Comparison of ENCODE assay signal across 35 cellular contexts in the genomic region with DNA sequence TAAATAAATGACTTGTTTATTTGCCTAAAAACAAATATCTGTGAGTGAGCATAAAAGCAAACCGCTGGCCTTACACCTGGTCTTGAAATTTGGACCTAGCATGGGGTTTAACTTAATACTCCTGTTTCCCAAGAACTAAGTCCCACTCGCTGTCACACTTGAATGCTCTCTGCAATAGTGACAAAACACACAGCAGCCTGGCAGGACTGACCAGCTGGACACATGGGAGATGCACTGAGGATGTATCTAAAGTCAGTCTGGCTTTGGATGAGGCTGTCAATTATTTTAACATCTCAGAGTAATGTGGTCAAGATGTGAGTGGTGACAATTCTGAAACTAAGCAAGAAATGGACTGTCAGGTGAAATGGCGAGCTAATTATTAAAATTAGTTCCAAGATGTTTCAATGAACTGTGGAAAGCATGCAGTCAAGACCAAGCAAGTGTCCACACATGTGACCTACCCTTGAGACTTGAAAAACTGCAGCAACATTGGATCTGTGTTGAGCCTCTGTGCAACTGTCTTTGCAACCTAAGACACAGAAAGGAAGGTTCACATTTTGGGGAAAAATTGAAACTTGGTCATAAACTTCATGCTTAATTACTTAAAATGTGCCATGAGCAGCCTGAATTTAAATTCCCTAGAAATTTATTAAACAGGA. TPM values are rescaled to one million over a fixed set of nuclear protein-coding genes. Genes with fewer than 3 reads are reported as not detected.
"Had no signal": no experiment of that assay in that cellular context is flagged by ENCODE, and none has a peak within 500 bp of the region (broad histone marks: within the 10 kb centered on the region; RNA-seq: fewer than 3 reads in every experiment).

No MANE protein-coding gene starts in this region.

- H3K9me3 Mint-ChIP-seq: activated CD4-positive, alpha-beta memory T cell treated with anti-CD3 and anti-CD28 coated beads, Interleukin-2, amount 10 ng/mL, durations not matched to agents 7 days and 5 days; activated CD4-positive, alpha-beta T cell treated with anti-CD3 and anti-CD28 coated beads, Interleukin-2, amount 10 ng/mL, durations not matched to agents 7 days and 5 days; activated naive CD4-positive, alpha-beta T cell treated with anti-CD3 and anti-CD28 coated beads, Interleukin-2, amount 10 ng/mL, durations not matched to agents 7 days and 5 days; brain; immature natural killer cell; mesothelial cell of epicardium; naive B cell; stimulated activated effector memory CD8-positive, alpha-beta T cell treated with anti-CD3 and anti-CD28 coated beads, Interleukin-12 subunit alpha, Interleukin-12 subunit beta, amount 100 ng/mL, for 72 hours; T-helper 1 cell treated with Interleukin-12 subunit alpha and Interleukin-12 subunit beta and Interleukin-4 antibody, amounts not matched to agents 30 μg/mL and 1 μg/mL, for 36 hours; WTC11 had no signal

- H3K27me3 ChIP-seq: ascending aorta, dorsolateral prefrontal cortex, gastrocnemius medialis, hepatocyte, ovary, sigmoid colon, testis, transverse colon had no signal

- H3K27ac ChIP-seq: ascending aorta, coronary artery, dorsolateral prefrontal cortex, gastrocnemius medialis, hepatocyte, ovary, sigmoid colon, testis, transverse colon had no signal

- H3K4me3 Mint-ChIP-seq: activated CD4-positive, alpha-beta memory T cell treated with anti-CD3 and anti-CD28 coated beads, Interleukin-2, amount 10 ng/mL, durations not matched to agents 7 days and 5 days; activated CD4-positive, alpha-beta T cell treated with anti-CD3 and anti-CD28 coated beads, Interleukin-2, amount 10 ng/mL, durations not matched to agents 7 days and 5 days; activated naive CD4-positive, alpha-beta T cell treated with anti-CD3 and anti-CD28 coated beads, Interleukin-2, amount 10 ng/mL, durations not matched to agents 7 days and 5 days; brain; immature natural killer cell; mesothelial cell of epicardium; stimulated activated effector memory CD8-positive, alpha-beta T cell treated with anti-CD3 and anti-CD28 coated beads, Interleukin-12 subunit alpha, Interleukin-12 subunit beta, amount 100 ng/mL, for 72 hours; T-helper 1 cell treated with Interleukin-12 subunit alpha and Interleukin-12 subunit beta and Interleukin-4 antibody, amounts not matched to agents 30 μg/mL and 1 μg/mL, for 36 hours; WTC11 had no signal

- H3K27me3 Mint-ChIP-seq: activated CD4-positive, alpha-beta memory T cell treated with anti-CD3 and anti-CD28 coated beads, Interleukin-2, amount 10 ng/mL, durations not matched to agents 7 days and 5 days; activated CD4-positive, alpha-beta T cell treated with anti-CD3 and anti-CD28 coated beads, Interleukin-2, amount 10 ng/mL, durations not matched to agents 7 days and 5 days; activated naive CD4-positive, alpha-beta T cell treated with anti-CD3 and anti-CD28 coated beads, Interleukin-2, amount 10 ng/mL, durations not matched to agents 7 days and 5 days; brain; naive B cell; progenitor cell of endocrine pancreas had no signal

- H3K4me2 ChIP-seq: hepatocyte had no signal

- H3K9me3 ChIP-seq: ascending aorta, gastrocnemius medialis, ovary, sigmoid colon, testis, transverse colon had no signal

- H3K4me1 ChIP-seq: ascending aorta, sigmoid colon, transverse colon had no signal

- DNase-seq: activated CD4-positive, alpha-beta memory T cell treated with anti-CD3 and anti-CD28 coated beads, Interleukin-2, amount 10 ng/mL, durations not matched to agents 7 days and 5 days; activated CD4-positive, alpha-beta T cell treated with anti-CD3 and anti-CD28 coated beads for 1 hour; activated CD4-positive, alpha-beta T cell treated with anti-CD3 and anti-CD28 coated beads, Interleukin-2, amount 10 ng/mL, durations not matched to agents 7 days and 5 days; activated effector memory CD4-positive, alpha-beta T cell treated with anti-CD3 and anti-CD28 coated beads, Interleukin-2, amount 50 U/mL, for 16 hours; activated naive CD4-positive, alpha-beta T cell treated with anti-CD3 and anti-CD28 coated beads, Interleukin-2, amount 10 ng/mL, durations not matched to agents 7 days and 5 days; dorsolateral prefrontal cortex; effector memory CD4-positive, alpha-beta T cell; erythroblast; gastrocnemius medialis; immature natural killer cell; naive B cell; ovary; sigmoid colon; small intestine; stimulated activated CD4-positive, alpha-beta T cell treated with anti-CD3 and anti-CD28 coated beads, Interleukin-4, amount 100 ng/mL, for 24 hours; SW 1271; T1000; testis; transverse colon had no signal

- H2AFZ ChIP-seq: hepatocyte had no signal

- H3K79me2 ChIP-seq: hepatocyte had no signal

- H3K4me3 ChIP-seq: ascending aorta, coronary artery, dorsolateral prefrontal cortex, gastrocnemius medialis, hepatocyte, ovary, sigmoid colon, testis, transverse colon had no signal

- ATAC-seq: gastrocnemius medialis; stimulated activated effector memory CD8-positive, alpha-beta T cell treated with anti-CD3 and anti-CD28 coated beads, Interleukin-12 subunit alpha, Interleukin-12 subunit beta, amount 100 ng/mL, for 72 hours had no signal

- H3K36me3 ChIP-seq: ovary had no signal

- H3K27ac Mint-ChIP-seq: activated CD4-positive, alpha-beta memory T cell treated with anti-CD3 and anti-CD28 coated beads, Interleukin-2, amount 10 ng/mL, durations not matched to agents 7 days and 5 days; activated CD4-positive, alpha-beta T cell treated with anti-CD3 and anti-CD28 coated beads, Interleukin-2, amount 10 ng/mL, durations not matched to agents 7 days and 5 days; activated naive CD4-positive, alpha-beta T cell treated with anti-CD3 and anti-CD28 coated beads, Interleukin-2, amount 10 ng/mL, durations not matched to agents 7 days and 5 days; brain; mesothelial cell of epicardium; stimulated activated effector memory CD8-positive, alpha-beta T cell treated with anti-CD3 and anti-CD28 coated beads, Interleukin-12 subunit alpha, Interleukin-12 subunit beta, amount 100 ng/mL, for 72 hours; T-helper 1 cell treated with Interleukin-12 subunit alpha and Interleukin-12 subunit beta and Interleukin-4 antibody, amounts not matched to agents 30 μg/mL and 1 μg/mL, for 36 hours; WTC11 had no signal

- H3K4me1 Mint-ChIP-seq: activated CD4-positive, alpha-beta memory T cell treated with anti-CD3 and anti-CD28 coated beads, Interleukin-2, amount 10 ng/mL, durations not matched to agents 7 days and 5 days; activated CD4-positive, alpha-beta T cell treated with anti-CD3 and anti-CD28 coated beads, Interleukin-2, amount 10 ng/mL, durations not matched to agents 7 days and 5 days; activated naive CD4-positive, alpha-beta T cell treated with anti-CD3 and anti-CD28 coated beads, Interleukin-2, amount 10 ng/mL, durations not matched to agents 7 days and 5 days; immature natural killer cell; mesothelial cell of epicardium; naive B cell; WTC11 had no signal

RNA-seq across cellular contexts. Expression of gene LITAFD, which starts 16.6 kb away (rescaled TPM):
- total RNA-seq: activated CD4-positive, alpha-beta memory T cell treated with anti-CD3 and anti-CD28 coated beads, Interleukin-2, amount 10 ng/mL, durations not matched to agents 7 days and 5 days; activated CD4-positive, alpha-beta T cell treated with anti-CD3 and anti-CD28 coated beads, Interleukin-2, amount 10 ng/mL, durations not matched to agents 7 days and 5 days; ascending aorta; cardiac septum; cerebellum; gastrocnemius medialis; hepatocyte; kidney; lower leg skin; mesothelial cell of epicardium; ovary; progenitor cell of endocrine pancreas; renal cortical epithelial cell; sigmoid colon; transverse colon; urinary bladder; WTC11 had no signal
- polyA plus RNA-seq: hepatocyte, immature natural killer cell, neural cell, ovary, sigmoid colon, small intestine, urinary bladder had no signal
